ENCODE assay signal across 12 cellular contexts in the genomic region with DNA sequence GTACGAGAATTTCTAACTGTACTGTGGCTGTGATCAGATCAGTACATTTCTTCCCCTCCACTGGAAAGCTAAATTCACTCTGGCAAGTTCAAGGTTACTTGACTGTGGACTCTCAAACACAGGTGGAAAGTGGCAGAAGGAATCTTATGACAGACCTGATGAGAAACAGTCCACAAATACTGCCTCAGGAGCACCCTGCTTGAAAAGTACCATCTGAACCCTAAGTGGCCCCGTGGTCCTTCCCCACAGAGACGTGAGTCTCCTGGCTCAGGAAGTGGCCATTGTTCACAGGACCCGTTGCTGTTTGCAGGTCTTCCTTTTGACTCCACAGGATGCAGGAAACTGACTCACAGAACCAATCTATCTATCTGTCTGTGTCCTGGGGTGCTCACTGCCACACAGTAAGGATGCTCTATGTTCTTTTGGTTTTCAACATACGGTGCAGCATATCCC. TPM values are rescaled to one million over a fixed set of nuclear protein-coding genes. Genes with fewer than 3 reads are reported as not detected.
DNase-seq lines count a peak whose midpoint lies in the region; ATAC-seq lines count a peak whose summit lies in the region.
"Had no signal": no experiment of that assay in that cellular context is flagged by ENCODE, and none has a peak within 500 bp of the region (broad histone marks: within the 10 kb centered on the region; RNA-seq: fewer than 3 reads in every experiment).

No MANE protein-coding gene starts in this region.

- no peak for ATAC-seq in Right ventricle myocardium superior (ENCODE audit: poor library complexity)

- H3K36me3 Mint-ChIP-seq in activated T-helper 1 cell treated with anti-CD3 and anti-CD28 coated beads, Interleukin-12 subunit alpha, Interleukin-12 subunit beta, Interleukin-2, Interleukin-4 antibody, amounts not matched to agents 30 ng/mL and 10 ng/mL and 1 ng/mL, durations not matched to agents 14 hours and 24 hours and 36 hours (ENCODE audit: low read depth): no peaks in the 10 kb centered on the region

- H3K27me3 Mint-ChIP-seq in activated T-helper 1 cell treated with anti-CD3 and anti-CD28 coated beads, Interleukin-12 subunit alpha, Interleukin-12 subunit beta, Interleukin-2, Interleukin-4 antibody, amounts not matched to agents 30 ng/mL and 10 ng/mL and 1 ng/mL, durations not matched to agents 14 hours and 24 hours and 36 hours (ENCODE audit: insufficient read depth): peaks cover 15% of the 10 kb centered on the region

- no peaks in the 10 kb centered on the region for H3K9me3 Mint-ChIP-seq in activated T-helper 1 cell treated with anti-CD3 and anti-CD28 coated beads, Interleukin-12 subunit alpha, Interleukin-12 subunit beta, Interleukin-2, Interleukin-4 antibody, amounts not matched to agents 30 ng/mL and 10 ng/mL and 1 ng/mL, durations not matched to agents 14 hours and 24 hours and 36 hours

- DNase-seq in Daoy (ENCODE audit: low read depth) (peak; percentile 73), HT1080 (ENCODE audit: low read depth) (peak; percentile 94), islet precursor cell (peak; percentile 79), foreskin melanocyte (no peak), GM19240 (ENCODE audit: insufficient read length, low spot score) (no peak), Right ventricle myocardium superior (no peak), hippocampal formation (lab: John Stamatoyannopoulos, UW) (no peak)
- peak; percentile 12 for DNase-seq in activated T-helper 1 cell treated with anti-CD3 and anti-CD28 coated beads, Interleukin-12 subunit alpha, Interleukin-12 subunit beta, Interleukin-2, Interleukin-4 antibody, amounts not matched to agents 30 ng/mL and 10 ng/mL and 1 ng/mL, durations not matched to agents 14 hours and 24 hours and 36 hours (ENCODE audit: low spot score)
- DNase-seq: amniotic stem cell; DMS153; NCI-H748 treated with DMSO at 0.1 percent for 48 hours; stimulated activated CD4-positive, alpha-beta T cell treated with anti-CD3 and anti-CD28 coated beads, Interleukin-12 subunit alpha, Interleukin-12 subunit beta, amount 100 ng/mL, for 4 hours had no signal

- no peak overlapping the region for H3K27ac Mint-ChIP-seq in activated T-helper 1 cell treated with anti-CD3 and anti-CD28 coated beads, Interleukin-12 subunit alpha, Interleukin-12 subunit beta, Interleukin-2, Interleukin-4 antibody, amounts not matched to agents 30 ng/mL and 10 ng/mL and 1 ng/mL, durations not matched to agents 14 hours and 24 hours and 36 hours

- intact Hi-C loops in activated T-helper 1 cell treated with anti-CD3 and anti-CD28 coated beads, Interleukin-12 subunit alpha, Interleukin-12 subunit beta, Interleukin-2, Interleukin-4 antibody, amounts not matched to agents 30 ng/mL and 10 ng/mL and 1 ng/mL, durations not matched to agents 14 hours and 24 hours and 36 hours (cut with micrococcal nuclease): no loop called here
- intact Hi-C loops in Right ventricle myocardium superior (cut with DNase I): no loop called here

- H3K4me3 Mint-ChIP-seq in activated T-helper 1 cell treated with anti-CD3 and anti-CD28 coated beads, Interleukin-12 subunit alpha, Interleukin-12 subunit beta, Interleukin-2, Interleukin-4 antibody, amounts not matched to agents 30 ng/mL and 10 ng/mL and 1 ng/mL, durations not matched to agents 14 hours and 24 hours and 36 hours: peak overlapping the region; percentile 17

- peaks cover 16% of the 10 kb centered on the region for H3K4me1 Mint-ChIP-seq in activated T-helper 1 cell treated with anti-CD3 and anti-CD28 coated beads, Interleukin-12 subunit alpha, Interleukin-12 subunit beta, Interleukin-2, Interleukin-4 antibody, amounts not matched to agents 30 ng/mL and 10 ng/mL and 1 ng/mL, durations not matched to agents 14 hours and 24 hours and 36 hours (ENCODE audit: low read depth)

RNA-seq across cellular contexts. Expression of a gene that starts 47.5 kb away (rescaled TPM):
- total RNA-seq in Daoy (2014; rRNA removed; shearing (Covaris generic)): 2.2 and 4.2 TPM in 2 replicates
- total RNA-seq in HT1080 (2014; rRNA removed; shearing (Covaris generic)): 4.0 and 7.5 TPM in 2 replicates
- 4.3 and 6.2 TPM in 2 replicates for polyA plus RNA-seq in HT1080 (2015; cell fraction: cytosol; rRNA removed)
- polyA plus RNA-seq in HT1080 (2015; cell fraction: nucleus; rRNA removed): 5.0 and 5.9 TPM in 2 replicates
- 0.49 and 0.86 TPM in 2 replicates for total RNA-seq in activated T-helper 1 cell treated with anti-CD3 and anti-CD28 coated beads, Interleukin-12 subunit alpha, Interleukin-12 subunit beta, Interleukin-2, Interleukin-4 antibody, amounts not matched to agents 30 ng/mL and 10 ng/mL and 1 ng/mL, durations not matched to agents 14 hours and 24 hours and 36 hours
- 44.2 TPM for total RNA-seq in Right ventricle myocardium superior

Comparison
In these comparisons a context has a peak if more than half of its experiments do, and no peak if none do; other contexts are left out.
1. DNase-seq: peak in Daoy (single experiment), HT1080 (single experiment), activated T-helper 1 cell treated with anti-CD3 and anti-CD28 coated beads, Interleukin-12 subunit alpha, Interleukin-12 subunit beta, Interleukin-2, Interleukin-4 antibody, amounts not matched to agents 30 ng/mL and 10 ng/mL and 1 ng/mL, durations not matched to agents 14 hours and 24 hours and 36 hours (single experiment) and islet precursor cell (single experiment); none in foreskin melanocyte (single experiment), GM19240 (single experiment), Right ventricle myocardium superior (single experiment) and hippocampal formation (0 of 2).